11 cellular contexts compared by ENCODE assay signal in the genomic region with DNA sequence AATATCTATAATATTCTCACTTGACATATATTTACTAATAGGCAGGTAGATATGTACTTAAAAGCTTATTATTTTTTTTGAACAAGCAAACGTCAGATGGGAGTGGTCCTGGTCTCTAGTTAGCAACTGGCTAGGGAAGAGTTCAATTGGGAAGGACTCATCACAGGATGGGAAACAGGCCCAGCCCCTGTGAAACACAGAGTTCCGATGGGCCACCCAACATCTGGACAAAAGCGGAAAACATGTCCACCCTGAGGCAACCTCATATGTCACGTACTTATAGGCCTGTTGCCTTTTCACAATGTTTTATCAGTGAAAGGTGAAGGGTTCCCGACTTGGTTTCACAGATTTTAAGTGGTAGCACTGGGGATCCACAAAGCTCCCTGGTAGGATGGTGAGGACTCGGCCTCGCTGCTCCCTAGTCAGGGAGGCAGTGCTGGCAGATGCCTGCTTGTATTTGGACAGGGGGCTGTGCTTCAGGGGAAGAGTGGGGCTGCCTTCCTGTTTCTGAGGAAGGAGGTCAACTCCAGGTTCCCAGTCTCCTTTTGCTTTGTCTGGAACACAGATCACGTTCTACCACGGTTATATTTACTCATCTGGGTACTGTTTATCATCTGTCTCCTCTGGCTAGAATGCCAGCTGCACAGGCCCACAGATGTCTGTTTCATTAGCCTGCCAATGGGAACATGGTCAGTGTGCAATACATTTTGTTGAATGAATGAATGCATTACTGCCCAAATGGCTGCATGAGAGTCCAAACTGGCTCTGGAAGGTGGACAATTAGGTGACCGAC. TPM values are rescaled to one million over a fixed set of nuclear protein-coding genes. Genes with fewer than 3 reads are reported as not detected.
"Had no signal": no experiment of that assay in that cellular context is flagged by ENCODE, and none has a peak within 500 bp of the region (broad histone marks: within the 10 kb centered on the region; RNA-seq: fewer than 3 reads in every experiment).

No MANE protein-coding gene starts in this region.

- H3K27ac Mint-ChIP-seq: activated CD4-positive, alpha-beta T cell treated with anti-CD3 and anti-CD28 coated beads, Interleukin-2, amount 10 ng/mL, durations not matched to agents 7 days and 5 days; natural killer cell had no signal

- H3K4me1 Mint-ChIP-seq: natural killer cell had no signal

- ATAC-seq: natural killer cell; stimulated activated naive CD8-positive, alpha-beta T cell treated with anti-CD3 and anti-CD28 coated beads, Interleukin-15, amount 100 ng/mL, for 72 hours had no signal

- H3K9me3 ChIP-seq: mucosa of descending colon, neutrophil, thoracic aorta had no signal

- H3K27me3 ChIP-seq: brain microvascular endothelial cell, neutrophil had no signal

- H3K4me3 ChIP-seq: mucosa of descending colon, thoracic aorta had no signal

- DNase-seq: activated CD4-positive, alpha-beta T cell treated with anti-CD3 and anti-CD28 coated beads, Interleukin-2, amount 10 ng/mL, durations not matched to agents 7 days and 5 days; brain microvascular endothelial cell; effector CD8-positive, alpha-beta T cell; foreskin melanocyte; mucosa of descending colon; natural killer cell; posterior cingulate gyrus; stimulated activated naive CD8-positive, alpha-beta T cell treated with anti-CD3 and anti-CD28 coated beads, Interleukin-15, amount 100 ng/mL, for 72 hours had no signal

- H3K4me3 Mint-ChIP-seq: activated CD4-positive, alpha-beta T cell treated with anti-CD3 and anti-CD28 coated beads, Interleukin-2, amount 10 ng/mL, durations not matched to agents 7 days and 5 days; natural killer cell; stimulated activated naive CD8-positive, alpha-beta T cell treated with anti-CD3 and anti-CD28 coated beads, Interleukin-15, amount 100 ng/mL, for 72 hours had no signal

- H3K9me3 Mint-ChIP-seq: activated CD4-positive, alpha-beta T cell treated with anti-CD3 and anti-CD28 coated beads, Interleukin-2, amount 10 ng/mL, durations not matched to agents 7 days and 5 days; natural killer cell; stimulated activated naive CD8-positive, alpha-beta T cell treated with anti-CD3 and anti-CD28 coated beads, Interleukin-15, amount 100 ng/mL, for 72 hours had no signal

- H3K27me3 Mint-ChIP-seq: activated CD4-positive, alpha-beta T cell treated with anti-CD3 and anti-CD28 coated beads, Interleukin-2, amount 10 ng/mL, durations not matched to agents 7 days and 5 days; stimulated activated naive CD8-positive, alpha-beta T cell treated with anti-CD3 and anti-CD28 coated beads, Interleukin-15, amount 100 ng/mL, for 72 hours had no signal

- H3K27ac ChIP-seq: brain microvascular endothelial cell, neutrophil, thoracic aorta had no signal

- H3K36me3 ChIP-seq: neutrophil had no signal

RNA-seq across cellular contexts. Expression of a gene that starts 49.4 kb away (rescaled TPM):
- total RNA-seq: activated CD4-positive, alpha-beta T cell treated with anti-CD3 and anti-CD28 coated beads, Interleukin-2, amount 10 ng/mL, durations not matched to agents 7 days and 5 days; fibroblast of lung; natural killer cell; thoracic aorta had no signal
- polyA plus RNA-seq: fibroblast of lung had no signal
